Comparison of ENCODE assay signal across 1 cellular context in the genomic region with DNA sequence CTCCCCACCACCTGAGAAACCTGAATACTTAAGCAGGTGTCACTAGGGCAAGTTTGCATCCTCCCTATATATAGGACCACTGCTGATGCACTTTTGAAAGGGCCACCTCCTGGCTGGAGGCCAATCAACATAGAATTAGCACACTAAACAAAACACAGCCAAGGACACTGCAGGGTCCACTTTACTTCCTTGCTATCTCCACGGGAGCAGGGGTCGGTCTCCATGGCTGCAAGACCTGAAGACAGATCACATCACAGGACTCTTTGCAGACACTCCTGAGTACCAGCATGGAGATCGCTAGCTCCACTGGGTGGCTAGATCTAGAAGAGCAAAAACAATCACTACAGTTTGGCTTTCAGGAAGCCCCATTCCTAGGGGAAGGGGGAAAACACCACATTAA.
TF ChIP-seq lines count a peak whose summit lies in the region.

No MANE protein-coding gene starts in this region.

TF ChIP-seq in WTC11, 78 proteins besides CTCF, POLR2A, EP300 and RAD21 (continued from another document):
- TF ChIP-seq, protein P1, sequence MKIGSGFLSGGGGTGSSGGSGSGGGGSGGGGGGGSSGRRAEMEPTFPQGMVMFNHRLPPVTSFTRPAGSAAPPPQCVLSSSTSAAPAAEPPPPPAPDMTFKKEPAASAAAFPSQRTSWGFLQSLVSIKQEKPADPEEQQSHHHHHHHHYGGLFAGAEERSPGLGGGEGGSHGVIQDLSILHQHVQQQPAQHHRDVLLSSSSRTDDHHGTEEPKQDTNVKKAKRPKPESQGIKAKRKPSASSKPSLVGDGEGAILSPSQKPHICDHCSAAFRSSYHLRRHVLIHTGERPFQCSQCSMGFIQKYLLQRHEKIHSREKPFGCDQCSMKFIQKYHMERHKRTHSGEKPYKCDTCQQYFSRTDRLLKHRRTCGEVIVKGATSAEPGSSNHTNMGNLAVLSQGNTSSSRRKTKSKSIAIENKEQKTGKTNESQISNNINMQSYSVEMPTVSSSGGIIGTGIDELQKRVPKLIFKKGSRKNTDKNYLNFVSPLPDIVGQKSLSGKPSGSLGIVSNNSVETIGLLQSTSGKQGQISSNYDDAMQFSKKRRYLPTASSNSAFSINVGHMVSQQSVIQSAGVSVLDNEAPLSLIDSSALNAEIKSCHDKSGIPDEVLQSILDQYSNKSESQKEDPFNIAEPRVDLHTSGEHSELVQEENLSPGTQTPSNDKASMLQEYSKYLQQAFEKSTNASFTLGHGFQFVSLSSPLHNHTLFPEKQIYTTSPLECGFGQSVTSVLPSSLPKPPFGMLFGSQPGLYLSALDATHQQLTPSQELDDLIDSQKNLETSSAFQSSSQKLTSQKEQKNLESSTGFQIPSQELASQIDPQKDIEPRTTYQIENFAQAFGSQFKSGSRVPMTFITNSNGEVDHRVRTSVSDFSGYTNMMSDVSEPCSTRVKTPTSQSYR (CRISPR knock-in tag; IDR thresholded peaks at IDR 0.05) = no peak
- no peak for TF ChIP-seq ZNF263 (CRISPR knock-in tag; IDR thresholded peaks at IDR 0.05; ENCODE audit: low read depth)
- TF ChIP-seq, protein P2, sequence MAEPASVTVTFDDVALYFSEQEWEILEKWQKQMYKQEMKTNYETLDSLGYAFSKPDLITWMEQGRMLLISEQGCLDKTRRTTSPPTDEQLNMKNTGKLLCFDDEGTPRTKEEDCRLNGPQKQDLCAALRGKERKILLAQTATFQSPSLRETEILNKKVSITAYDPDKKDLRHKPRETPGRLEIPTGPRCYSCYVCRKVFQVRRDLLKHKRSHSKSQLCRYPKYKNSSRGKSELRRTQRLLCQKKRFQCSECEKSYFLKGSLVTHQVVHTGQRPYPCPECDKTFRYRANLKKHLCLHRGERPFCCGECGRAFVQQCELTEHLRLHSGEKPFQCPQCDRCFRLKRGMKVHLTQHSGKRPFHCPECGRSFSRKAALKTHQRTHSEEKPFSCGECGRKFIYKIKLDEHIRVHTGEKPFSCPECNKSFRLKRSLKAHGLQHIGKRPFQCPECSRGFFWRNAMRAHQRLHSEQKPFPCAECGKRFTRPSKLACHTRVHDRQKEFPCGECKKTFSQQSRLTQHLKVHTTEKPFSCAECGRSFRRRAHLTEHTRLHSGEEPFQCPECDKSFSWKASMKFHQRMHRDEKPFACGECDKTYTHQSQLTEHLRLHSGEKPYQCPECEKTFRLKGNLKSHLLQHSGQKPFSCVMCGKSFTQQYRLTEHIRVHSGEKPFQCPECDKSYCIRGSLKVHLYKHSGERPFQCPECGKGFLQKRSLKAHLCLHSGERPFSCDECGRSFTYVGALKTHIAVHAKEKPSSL (CRISPR knock-in tag; conservative IDR thresholded peaks at IDR 0.05) = no peak
